Comparison of ENCODE assay signal across 2 cellular contexts in genomic region chr21:43038659-43039044, GRCh38. TPM values are rescaled to one million over a fixed set of nuclear protein-coding genes. Genes with fewer than 3 reads are reported as not detected.
"Had no signal": no experiment of that assay in that cellular context is flagged by ENCODE, and none has a peak within 500 bp of the region (broad histone marks: within the 10 kb centered on the region; RNA-seq: fewer than 3 reads in every experiment).

No MANE protein-coding gene starts in this region.

RNA-seq across cellular contexts. Expression of gene CBS, which starts 37.0 kb away (rescaled TPM):
- total RNA-seq: mononuclear cell had no signal
- polyA plus RNA-seq: immature natural killer cell had no signal
